Comparison of ENCODE assay signal across 1 cellular context in genomic region chr9:112582371-112582770, GRCh38.
TF ChIP-seq lines count a peak whose summit lies in the region.

No MANE protein-coding gene starts in this region.

TF ChIP-seq in GM23338, 12 proteins besides CTCF, POLR2A, EP300 and RAD21 (continued from another document):
- TF ChIP-seq, protein P1, sequence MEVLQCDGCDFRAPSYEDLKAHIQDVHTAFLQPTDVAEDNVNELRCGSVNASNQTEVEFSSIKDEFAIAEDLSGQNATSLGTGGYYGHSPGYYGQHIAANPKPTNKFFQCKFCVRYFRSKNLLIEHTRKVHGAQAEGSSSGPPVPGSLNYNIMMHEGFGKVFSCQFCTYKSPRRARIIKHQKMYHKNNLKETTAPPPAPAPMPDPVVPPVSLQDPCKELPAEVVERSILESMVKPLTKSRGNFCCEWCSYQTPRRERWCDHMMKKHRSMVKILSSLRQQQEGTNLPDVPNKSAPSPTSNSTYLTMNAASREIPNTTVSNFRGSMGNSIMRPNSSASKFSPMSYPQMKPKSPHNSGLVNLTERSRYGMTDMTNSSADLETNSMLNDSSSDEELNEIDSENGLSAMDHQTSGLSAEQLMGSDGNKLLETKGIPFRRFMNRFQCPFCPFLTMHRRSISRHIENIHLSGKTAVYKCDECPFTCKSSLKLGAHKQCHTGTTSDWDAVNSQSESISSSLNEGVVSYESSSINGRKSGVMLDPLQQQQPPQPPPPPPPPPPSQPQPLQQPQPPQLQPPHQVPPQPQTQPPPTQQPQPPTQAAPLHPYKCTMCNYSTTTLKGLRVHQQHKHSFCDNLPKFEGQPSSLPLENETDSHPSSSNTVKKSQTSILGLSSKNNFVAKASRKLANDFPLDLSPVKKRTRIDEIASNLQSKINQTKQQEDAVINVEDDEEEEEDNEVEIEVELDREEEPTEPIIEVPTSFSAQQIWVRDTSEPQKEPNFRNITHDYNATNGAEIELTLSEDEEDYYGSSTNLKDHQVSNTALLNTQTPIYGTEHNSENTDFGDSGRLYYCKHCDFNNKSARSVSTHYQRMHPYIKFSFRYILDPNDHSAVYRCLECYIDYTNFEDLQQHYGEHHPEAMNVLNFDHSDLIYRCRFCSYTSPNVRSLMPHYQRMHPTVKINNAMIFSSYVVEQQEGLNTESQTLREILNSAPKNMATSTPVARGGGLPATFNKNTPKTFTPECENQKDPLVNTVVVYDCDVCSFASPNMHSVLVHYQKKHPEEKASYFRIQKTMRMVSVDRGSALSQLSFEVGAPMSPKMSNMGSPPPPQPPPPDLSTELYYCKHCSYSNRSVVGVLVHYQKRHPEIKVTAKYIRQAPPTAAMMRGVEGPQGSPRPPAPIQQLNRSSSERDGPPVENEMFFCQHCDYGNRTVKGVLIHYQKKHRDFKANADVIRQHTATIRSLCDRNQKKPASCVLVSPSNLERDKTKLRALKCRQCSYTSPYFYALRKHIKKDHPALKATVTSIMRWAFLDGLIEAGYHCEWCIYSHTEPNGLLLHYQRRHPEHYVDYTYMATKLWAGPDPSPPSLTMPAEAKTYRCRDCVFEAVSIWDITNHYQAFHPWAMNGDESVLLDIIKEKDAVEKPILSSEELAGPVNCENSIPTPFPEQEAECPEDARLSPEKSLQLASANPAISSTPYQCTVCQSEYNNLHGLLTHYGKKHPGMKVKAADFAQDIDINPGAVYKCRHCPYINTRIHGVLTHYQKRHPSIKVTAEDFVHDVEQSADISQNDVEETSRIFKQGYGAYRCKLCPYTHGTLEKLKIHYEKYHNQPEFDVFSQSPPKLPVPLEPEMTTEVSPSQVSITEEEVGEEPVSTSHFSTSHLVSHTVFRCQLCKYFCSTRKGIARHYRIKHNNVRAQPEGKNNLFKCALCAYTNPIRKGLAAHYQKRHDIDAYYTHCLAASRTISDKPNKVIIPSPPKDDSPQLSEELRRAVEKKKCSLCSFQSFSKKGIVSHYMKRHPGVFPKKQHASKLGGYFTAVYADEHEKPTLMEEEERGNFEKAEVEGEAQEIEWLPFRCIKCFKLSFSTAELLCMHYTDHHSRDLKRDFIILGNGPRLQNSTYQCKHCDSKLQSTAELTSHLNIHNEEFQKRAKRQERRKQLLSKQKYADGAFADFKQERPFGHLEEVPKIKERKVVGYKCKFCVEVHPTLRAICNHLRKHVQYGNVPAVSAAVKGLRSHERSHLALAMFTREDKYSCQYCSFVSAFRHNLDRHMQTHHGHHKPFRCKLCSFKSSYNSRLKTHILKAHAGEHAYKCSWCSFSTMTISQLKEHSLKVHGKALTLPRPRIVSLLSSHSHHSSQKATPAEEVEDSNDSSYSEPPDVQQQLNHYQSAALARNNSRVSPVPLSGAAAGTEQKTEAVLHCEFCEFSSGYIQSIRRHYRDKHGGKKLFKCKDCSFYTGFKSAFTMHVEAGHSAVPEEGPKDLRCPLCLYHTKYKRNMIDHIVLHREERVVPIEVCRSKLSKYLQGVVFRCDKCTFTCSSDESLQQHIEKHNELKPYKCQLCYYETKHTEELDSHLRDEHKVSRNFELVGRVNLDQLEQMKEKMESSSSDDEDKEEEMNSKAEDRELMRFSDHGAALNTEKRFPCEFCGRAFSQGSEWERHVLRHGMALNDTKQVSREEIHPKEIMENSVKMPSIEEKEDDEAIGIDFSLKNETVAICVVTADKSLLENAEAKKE (CRISPR knock-in tag; IDR thresholded peaks at IDR 0.05) = no peak
- TF ChIP-seq ZNF114 (CRISPR knock-in tag; IDR thresholded peaks at IDR 0.05) = no peak
